ENCODE assay signal across 9 cellular contexts in the genomic region with DNA sequence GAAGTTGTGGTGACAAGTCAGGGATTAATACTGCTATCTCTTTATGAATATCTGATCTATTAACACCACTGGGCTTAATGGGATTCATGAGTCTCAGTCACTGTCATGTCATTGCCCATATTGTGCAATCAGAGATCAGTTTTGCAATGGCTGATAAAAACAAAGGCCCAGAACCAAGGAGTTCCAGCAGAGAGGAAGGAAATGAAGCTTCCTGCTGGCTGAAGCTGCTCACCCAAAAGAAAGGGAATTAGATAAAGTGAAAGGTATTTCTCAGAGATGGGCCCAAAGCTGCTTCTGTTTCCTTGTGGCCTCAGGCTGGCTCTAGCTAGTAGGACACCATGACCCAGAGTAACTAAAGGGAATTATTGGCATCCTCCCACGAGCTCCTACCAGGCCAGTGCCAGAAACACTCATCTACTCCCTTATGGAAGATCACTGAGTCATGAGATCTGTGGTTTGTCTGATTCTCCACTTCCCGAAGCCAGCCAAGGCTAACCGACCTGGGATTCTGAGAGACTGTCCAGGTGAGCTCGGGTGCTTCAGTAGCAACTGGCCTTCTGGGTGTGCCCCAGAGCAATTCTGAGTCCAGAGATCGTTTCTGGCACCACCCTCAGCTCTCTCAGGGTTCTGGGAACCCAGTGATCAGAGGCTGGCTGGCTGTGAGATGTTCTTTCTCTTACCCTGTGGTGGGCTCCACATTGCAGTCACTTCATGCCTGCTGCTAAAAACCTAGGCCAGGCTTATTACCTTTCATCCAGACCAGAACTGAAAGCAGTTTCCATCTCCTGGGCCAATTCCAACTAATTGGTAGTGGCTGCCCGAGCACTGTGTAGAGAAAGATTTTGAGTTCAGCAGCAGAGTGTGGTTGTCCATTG.
DNase-seq lines count a peak whose midpoint lies in the region; ATAC-seq, FAIRE-seq and TF ChIP-seq lines count a peak whose summit lies in the region.
"Had no signal": no experiment of that assay in that cellular context is flagged by ENCODE, and none has a peak within 500 bp of the region (broad histone marks: within the 10 kb centered on the region; RNA-seq: fewer than 3 reads in every experiment).

No MANE protein-coding gene starts in this region.

- no peak for FAIRE-seq in HepG2 (lab: Jason Lieb, UNC)

- no TSS peak for BruUV-seq in MCF 10A (replicated peaks; lab: Mats Ljungman, UMichigan)
- no TSS peak for BruUV-seq in HepG2 (replicated peaks; lab: Mats Ljungman, UMichigan)

- H2AFZ ChIP-seq in HepG2 (ENCODE audit: low read length), result no peak overlapping the region

- H3K4me3 ChIP-seq in AG10803 (ENCODE audit: low read length) (no peak overlapping the region), HepG2 (replicated peaks in 1 of 3; ENCODE audit: insufficient read depth in 1 of 3, low read depth in 2 of 3, low read length in 3 of 3) (peak overlapping the region in 1 of 3 experiments; percentile 0; a peak in 1 of 6 replicates), thymus (ENCODE audit: low read length) (no peak overlapping the region)

- H3K9me3 ChIP-seq in HepG2 (ENCODE audit: low read length), result no peaks in the 10 kb centered on the region
- H3K9me3 ChIP-seq in thymus (ENCODE audit: control insufficient read depth), result no peaks in the 10 kb centered on the region

- peak; percentile 83 for ATAC-seq in HepG2
- no peak for ATAC-seq in HG02970 (IDR thresholded peaks at IDR 0.05; ENCODE audit: low FRiP score, unreplicated experiment)
- ATAC-seq in GM18907 (IDR thresholded peaks at IDR 0.05; ENCODE audit: unreplicated experiment), result no peak

- WGBS in HepG2 (ENCODE audit: low lambda C conversion rate), result 5% methylated on average over 4 of the region's 6 CpGs
- 59% methylated on average over 6 of the region's 6 CpGs for WGBS in thymus

- peaks cover 32% of the 10 kb centered on the region for H3K4me1 Mint-ChIP-seq in MCF 10A (ENCODE audit: insufficient read depth, unreplicated experiment)

- TF ChIP-seq EP300 in HepG2 (IDR thresholded peaks at IDR 0.05; ENCODE audit: low read depth in 2 of 2, low read length in 2 of 2) (no peak), HepG2 (CRISPR knock-in tag; IDR thresholded peaks at IDR 0.05; ENCODE audit: borderline replicate concordance) (no peak)

- intact Hi-C loops in MCF 10A (cut with micrococcal nuclease) (loop anchor here (5.0 kb wide), 1 partner anchor 61 kb away; no protein-coding TSS in a partner anchor), HepG2 (cut with micrococcal nuclease; ENCODE audit: unreplicated experiment) (no loop called here)

- no peaks in the 10 kb centered on the region for H3K36me3 ChIP-seq in HepG2 (replicated peaks in 1 of 2; ENCODE audit: control insufficient read depth in 1 of 2, insufficient read depth in 2 of 2, low read length in 2 of 2)
- no peaks in the 10 kb centered on the region for H3K36me3 ChIP-seq in thymus (ENCODE audit: control insufficient read depth, insufficient read depth)

- H3K9ac ChIP-seq in HepG2 (ENCODE audit: insufficient read depth, low read depth, low read length), result no peak overlapping the region

- TF ChIP-seq POLR2A in HepG2 (IDR thresholded peaks at IDR 0.05; ENCODE audit: insufficient read depth in 1 of 2, low read depth in 2 of 2, low read length in 2 of 2), result no peak

- H3K4me1 ChIP-seq in HepG2 (ENCODE audit: insufficient read depth, low read length), result peaks cover 21% of the 10 kb centered on the region
- no peaks in the 10 kb centered on the region for H3K4me1 ChIP-seq in thymus (ENCODE audit: control insufficient read depth, insufficient read depth, low read length)

- H3K27me3 ChIP-seq in HepG2 (ENCODE audit: control insufficient read depth in 1 of 2, insufficient read depth in 2 of 2, low read length in 2 of 2) (no peaks in the 10 kb centered on the region), thymus (ENCODE audit: control insufficient read depth, insufficient read depth) (no peaks in the 10 kb centered on the region)

- peak; percentile 94 for DNase-seq in AG10803 (ENCODE audit: low read depth)
- peak; percentile 96 for DNase-seq in M059J (ENCODE audit: low read depth)
- peak; percentile 97 for DNase-seq in MCF 10A (ENCODE audit: unreplicated experiment)
- peak; percentile 25 for DNase-seq in HepG2 (ENCODE audit: low spot score)
- no peak for DNase-seq in activated naive CD4-positive, alpha-beta T cell treated with anti-CD3 and anti-CD28 coated beads, Interleukin-2, amount 50 U/mL, for 16 hours

- peak overlapping the region; percentile 34 for H3K4me2 ChIP-seq in HepG2 (ENCODE audit: low read depth, low read length)

- no peaks in the 10 kb centered on the region for H4K20me1 ChIP-seq in HepG2 (ENCODE audit: insufficient read depth, low read length)

- no peaks in the 10 kb centered on the region for H3K36me3 Mint-ChIP-seq in MCF 10A (ENCODE audit: insufficient read depth, unreplicated experiment)

- POLR2A ChIA-PET in MCF 10A (lab: Yijun Ruan, JAX) (interaction anchor here (0.6 to 2.5 kb wide), 15 partner anchors 8 to 168 kb away, joined by 3 to 23 read pairs (median 3); no protein-coding TSS in a partner anchor), HepG2 (lab: Yijun Ruan, JAX) (no interaction called here)

- no peaks in the 10 kb centered on the region for H3K27me3 Mint-ChIP-seq in MCF 10A (ENCODE audit: insufficient read depth, unreplicated experiment)

- peaks cover 8% of the 10 kb centered on the region for H3K9me3 Mint-ChIP-seq in MCF 10A (ENCODE audit: unreplicated experiment)

- in situ Hi-C loops in HepG2 (cut with HindIII; ENCODE audit: extremely low pct_ligation_motif_present, low pct_unique_long_range_greater_than_20kb), result no loop called here

- peak overlapping the region; percentile 40 for H3K27ac Mint-ChIP-seq in MCF 10A (ENCODE audit: low read depth, unreplicated experiment)
- H3K27ac Mint-ChIP-seq: activated naive CD4-positive, alpha-beta T cell treated with anti-CD3 and anti-CD28 coated beads, Interleukin-2, amount 50 U/mL, for 72 hours had no signal

- CTCF ChIA-PET in MCF 10A (lab: Yijun Ruan, JAX), result interaction anchor here (0.6 to 2.0 kb wide), 3 partner anchors 38 to 1527 kb away, joined by 4 to 9 read pairs (median 4); no protein-coding TSS in a partner anchor
- CTCF ChIA-PET in HepG2 (lab: Yijun Ruan, JAX; ENCODE audit: low intra/inter-chr PET ratio, low total read pairs), result no interaction called here

- H3K27ac ChIP-seq in HepG2 (ENCODE audit: extremely low read length, insufficient read depth, low read length) (no peak overlapping the region), thymus (ENCODE audit: low read depth) (peak overlapping the region; percentile 58)

- H3K79me2 ChIP-seq in HepG2 (ENCODE audit: insufficient read depth, low read length), result no peaks in the 10 kb centered on the region

- peak overlapping the region; percentile 33 for H3K4me3 Mint-ChIP-seq in MCF 10A (ENCODE audit: unreplicated experiment)

- TF ChIP-seq RAD21 in HepG2 (CRISPR knock-in tag; IDR thresholded peaks at IDR 0.05), result no peak

- TF ChIP-seq CTCF in AG10803 (conservative IDR thresholded peaks at IDR 0.05; ENCODE audit: low read length) (no peak), MCF 10A (IDR thresholded peaks at IDR 0.05; ENCODE audit: unreplicated experiment) (no peak), HepG2 (CRISPR knock-in tag; IDR thresholded peaks at IDR 0.05) (no peak)

TF ChIP-seq in HepG2, 621 proteins besides CTCF, POLR2A, EP300 and RAD21 (continues in another document):
- TF ChIP-seq SMC3 (IDR thresholded peaks at IDR 0.05; ENCODE audit: low read length) (0 out of 2 replicates have a peak, but pooled peaks have one; percentile 11), ZNF629 (CRISPR knock-in tag; conservative IDR thresholded peaks at IDR 0.05) (no peak), MED8 (CRISPR knock-in tag; IDR thresholded peaks at IDR 0.05; ENCODE audit: insufficient replicate concordance) (no peak), HOXA9 (CRISPR knock-in tag; IDR thresholded peaks at IDR 0.05; ENCODE audit: borderline replicate concordance) (no peak), KLF6 (CRISPR knock-in tag; IDR thresholded peaks at IDR 0.05) (no peak), CEBPG (CRISPR knock-in tag; IDR thresholded peaks at IDR 0.05) (peak; percentile 93), RBAK (CRISPR knock-in tag; IDR thresholded peaks at IDR 0.05) (no peak), THAP11 (CRISPR knock-in tag; IDR thresholded peaks at IDR 0.05) (0 out of 2 replicates have a peak, but pooled peaks have one; percentile 31), CEBPB (IDR thresholded peaks at IDR 0.05; ENCODE audit: borderline replicate concordance, low read depth, low read length) (peak; percentile 98)
- TF ChIP-seq, protein P1, sequence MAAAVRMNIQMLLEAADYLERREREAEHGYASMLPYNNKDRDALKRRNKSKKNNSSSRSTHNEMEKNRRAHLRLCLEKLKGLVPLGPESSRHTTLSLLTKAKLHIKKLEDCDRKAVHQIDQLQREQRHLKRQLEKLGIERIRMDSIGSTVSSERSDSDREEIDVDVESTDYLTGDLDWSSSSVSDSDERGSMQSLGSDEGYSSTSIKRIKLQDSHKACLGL (CRISPR knock-in tag; IDR thresholded peaks at IDR 0.05), result no peak
